ENCODE assay signal across 7 cellular contexts in genomic region chr16:87490799-87491521, GRCh38. TPM values are rescaled to one million over a fixed set of nuclear protein-coding genes. Genes with fewer than 3 reads are reported as not detected.
A peak's percentile ranks its signal among the peaks of the same experiment; 100 is the strongest.
DNase-seq lines count a peak whose midpoint lies in the region; ATAC-seq and TF ChIP-seq lines count a peak whose summit lies in the region.
"Not testable (repeated sequence)": the region's sequence is repeated elsewhere in the genome, so short reads cannot be mapped to it uniquely, and the experiment has no call there.

No MANE protein-coding gene starts in this region.

- H3K36me3 Mint-ChIP-seq in T-cell = not testable (repeated sequence)
- peaks cover 22% of the 10 kb centered on the region for H3K36me3 Mint-ChIP-seq in central memory CD8-positive, alpha-beta T cell (ENCODE audit: insufficient read depth)

- H3K9me2 ChIP-seq in hepatocyte (replicated peaks; ENCODE audit: insufficient read depth); neural cell (ENCODE audit: insufficient read depth, low read length): not testable (repeated sequence)

- not testable (repeated sequence) for H2AFZ ChIP-seq in hepatocyte; neural cell (ENCODE audit: low read depth, low read length)

- peak overlapping the region; percentile 81 to 89 (median 83) for H3K4me3 Mint-ChIP-seq in T-cell
- H3K4me3 Mint-ChIP-seq in central memory CD8-positive, alpha-beta T cell = peak overlapping the region; percentile 75

- not testable (repeated sequence) for H3K27me3 Mint-ChIP-seq in T-cell; central memory CD8-positive, alpha-beta T cell

- not testable (repeated sequence) for H3K9me3 ChIP-seq in HAP-1; hepatocyte (ENCODE audit: low read depth); neural cell (ENCODE audit: low read length)

- CTCF ChIA-PET in T-cell (lab: Charles Lee) = not testable (repeated sequence)

- not testable (repeated sequence) for TF ChIP-seq RAD21 in neural cell (conservative IDR thresholded peaks at IDR 0.05)

- H3K27me3 ChIP-seq in HAP-1 (ENCODE audit: low read depth); hepatocyte; neural cell (ENCODE audit: insufficient read depth, low read depth, low read length): not testable (repeated sequence)

- ATAC-seq in T-cell (replicated peaks in 1 of 4) = peak in 3 of 4 experiments; percentile 10 to 44 (median 12)
- not testable (repeated sequence) for ATAC-seq in central memory CD8-positive, alpha-beta T cell (replicated peaks; ENCODE audit: extremely low read depth, poor library complexity, severe bottlenecking)

- H4K20me1 ChIP-seq in hepatocyte (ENCODE audit: insufficient read depth, poor library complexity, severe bottlenecking) = peaks cover 60% of the 10 kb centered on the region
- H4K20me1 ChIP-seq in neural cell (ENCODE audit: insufficient read depth) = peaks cover 27% of the 10 kb centered on the region

- H3K4me2 ChIP-seq in hepatocyte (peak overlapping the region; percentile 80), neural cell (ENCODE audit: low read length) (peak overlapping the region; percentile 90)

- peak overlapping the region; percentile 58 for H3K9ac ChIP-seq in neural cell (ENCODE audit: low read length)

- H3K4me1 ChIP-seq in HAP-1 = peaks cover 11% of the 10 kb centered on the region
- H3K4me1 ChIP-seq in hepatocyte (ENCODE audit: insufficient read depth) = peaks cover 35% of the 10 kb centered on the region

- not testable (repeated sequence) for TF ChIP-seq CTCF in hepatocyte (IDR thresholded peaks at IDR 0.05; ENCODE audit: poor library complexity); neural cell (IDR thresholded peaks at IDR 0.05; ENCODE audit: poor library complexity, severe bottlenecking)

- H3K4me3 ChIP-seq in HAP-1 = peak overlapping the region; percentile 50
- H3K4me3 ChIP-seq in hepatocyte = peak overlapping the region; percentile 6
- H3K4me3 ChIP-seq in neural cell (ENCODE audit: low read length) = peak overlapping the region; percentile 71

- H3F3A ChIP-seq in neural cell (ENCODE audit: insufficient read depth, low read length, poor library complexity, severe bottlenecking) = not testable (repeated sequence)

- H3K79me2 ChIP-seq in hepatocyte = peaks cover 58% of the 10 kb centered on the region
- peaks cover 55% of the 10 kb centered on the region for H3K79me2 ChIP-seq in neural cell (replicated peaks; ENCODE audit: insufficient read depth, low read length)

- peak overlapping the region; percentile 30 for H3K27ac ChIP-seq in hepatocyte
- not testable (repeated sequence) for H3K27ac ChIP-seq in neural cell (ENCODE audit: low read length)

- not testable (repeated sequence) for H3K9me3 Mint-ChIP-seq in T-cell; central memory CD8-positive, alpha-beta T cell

- peak overlapping the region; percentile 65 to 79 for H3K27ac Mint-ChIP-seq in T-cell
- H3K27ac Mint-ChIP-seq in central memory CD8-positive, alpha-beta T cell (ENCODE audit: low read depth) = peak overlapping the region; percentile 60

- peaks cover 55 to 69% (median 63%) of the 10 kb centered on the region in 3 donors for H3K4me1 Mint-ChIP-seq in T-cell
- peaks cover 58% of the 10 kb centered on the region for H3K4me1 Mint-ChIP-seq in central memory CD8-positive, alpha-beta T cell

- DNase-seq in HAP-1 (ENCODE audit: low spot score in 2 of 2) (peak in 1 of 2 experiments; percentile 41), T-cell (peak in 33 of 34 experiments; percentile 19 to 65 (median 52)), hepatocyte (ENCODE audit: low spot score) (peak; percentile 69)
- DNase-seq in activated T-cell treated with anti-CD3 and anti-CD28 coated beads, Interleukin-2, amount 50 U/mL, for 1 hour = peak; percentile 67
- peak in 1 of 2 donors; percentile 14 for DNase-seq in central memory CD8-positive, alpha-beta T cell (ENCODE audit: low spot score in 2 of 2)
- peak; percentile 52 to 54 for DNase-seq in stimulated activated CD4-positive, alpha-beta T cell treated with anti-CD3 and anti-CD28 coated beads, Interleukin-4, amount 100 ng/mL, for 4 hours

- POLR2A ChIA-PET in T-cell (lab: Charles Lee) = not testable (repeated sequence)

- in situ Hi-C loops in HAP-1 (cut with MboI; ENCODE audit: low sequenced_read_pairs) = not testable (repeated sequence)

- TF ChIP-seq EP300 in neural cell (conservative IDR thresholded peaks at IDR 0.05; ENCODE audit: poor library complexity, severe bottlenecking) = not testable (repeated sequence)

- WGBS in hepatocyte (ENCODE audit: low lambda C conversion rate, missing lambda C conversion rate) = 48% methylated on average over 36 of the region's 45 CpGs

- H3K36me3 ChIP-seq in HAP-1 (replicated peaks); hepatocyte (replicated peaks; ENCODE audit: insufficient read depth, low read depth); neural cell (ENCODE audit: insufficient read depth, low read length): not testable (repeated sequence)

RNA-seq across cellular contexts. Expression of gene ZCCHC14, which starts 1.9 kb away (rescaled TPM):
- total RNA-seq in T-cell (10 to 100 TPM; 23.7 to 32.6 (median 27.3) TPM), hepatocyte (12.6 and 14.5 TPM in 2 replicates)
- polyA plus RNA-seq in hepatocyte (4.3 and 5.8 TPM in 2 replicates), neural cell (22.1 and 22.8 TPM in 2 replicates)
- polyA minus RNA-seq in neural cell = 39.2 and 46.3 TPM in 2 replicates

Comparison
In these comparisons a context has a peak if more than half of its experiments do, and no peak if none do; other contexts are left out.
1. H3K4me3 ChIP-seq: peak in every context shown above with its lines; median percentile 71 in neural cell; 50 in HAP-1; 6 in hepatocyte.